Comparison of ENCODE assay signal across 25 cellular contexts in the genomic region with DNA sequence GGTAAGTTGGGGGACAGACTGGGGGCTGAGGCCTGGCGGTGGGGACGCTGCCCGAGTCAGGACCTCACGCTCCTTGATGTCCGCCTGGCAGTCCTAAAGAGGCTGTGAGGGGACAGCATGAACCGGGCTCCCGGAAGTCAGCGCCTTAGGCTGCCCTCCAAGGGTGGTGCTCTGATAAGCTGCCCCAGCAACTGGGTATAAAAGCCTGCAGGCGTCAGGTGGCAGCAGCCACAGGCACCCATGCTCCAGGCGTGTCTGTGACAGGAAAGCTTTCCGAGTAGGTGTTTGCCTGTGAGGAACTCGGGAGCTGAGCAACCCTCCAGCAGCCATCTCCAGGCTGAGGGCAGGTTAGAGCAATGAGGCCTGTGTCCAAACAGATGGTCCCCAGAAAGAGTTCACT.
"Had no signal": no experiment of that assay in that cellular context is flagged by ENCODE, and none has a peak within 500 bp of the region (broad histone marks: within the 10 kb centered on the region; RNA-seq: fewer than 3 reads in every experiment).

No MANE protein-coding gene starts in this region.

- H3K4me3 Mint-ChIP-seq: activated CD4-positive, alpha-beta memory T cell treated with anti-CD3 and anti-CD28 coated beads for 36 hours; activated naive CD4-positive, alpha-beta T cell treated with anti-CD3 and anti-CD28 coated beads, Interleukin-2, amount 10 ng/mL, durations not matched to agents 7 days and 5 days; activated naive CD8-positive, alpha-beta T cell treated with anti-CD3 and anti-CD28 coated beads, Interleukin-2, amount 10 ng/mL, durations not matched to agents 7 days and 5 days; activated T-cell treated with anti-CD3 and anti-CD28 coated beads, Interleukin-2, amount 50 U/mL, for 24 hours; brain; natural killer cell treated with Interleukin-12 subunit alpha and Interleukin-12 subunit beta and Interleukin-15 and Interleukin-18, amount 100 ng/mL, for 72 hours; stimulated activated naive CD8-positive, alpha-beta T cell treated with anti-CD3 and anti-CD28 coated beads, Interleukin-15, Interleukin-2, amounts not matched to agents 100 ng/mL and 50 ng/mL, for 24 hours; T-cell; type B pancreatic cell had no signal

- H3K36me3 Mint-ChIP-seq: activated CD4-positive, alpha-beta memory T cell treated with anti-CD3 and anti-CD28 coated beads for 36 hours; activated naive CD4-positive, alpha-beta T cell treated with anti-CD3 and anti-CD28 coated beads, Interleukin-2, amount 10 ng/mL, durations not matched to agents 7 days and 5 days; activated naive CD8-positive, alpha-beta T cell treated with anti-CD3 and anti-CD28 coated beads, Interleukin-2, amount 10 ng/mL, durations not matched to agents 7 days and 5 days had no signal

- H3K9me3 Mint-ChIP-seq: activated CD4-positive, alpha-beta memory T cell treated with anti-CD3 and anti-CD28 coated beads for 36 hours; activated naive CD4-positive, alpha-beta T cell treated with anti-CD3 and anti-CD28 coated beads, Interleukin-2, amount 10 ng/mL, durations not matched to agents 7 days and 5 days; activated naive CD8-positive, alpha-beta T cell treated with anti-CD3 and anti-CD28 coated beads, Interleukin-2, amount 10 ng/mL, durations not matched to agents 7 days and 5 days; activated T-cell treated with anti-CD3 and anti-CD28 coated beads, Interleukin-2, amount 50 U/mL, for 24 hours; natural killer cell treated with Interleukin-12 subunit alpha and Interleukin-12 subunit beta and Interleukin-15 and Interleukin-18, amount 100 ng/mL, for 72 hours; stimulated activated naive CD8-positive, alpha-beta T cell treated with anti-CD3 and anti-CD28 coated beads, Interleukin-15, Interleukin-2, amounts not matched to agents 100 ng/mL and 50 ng/mL, for 24 hours; T-cell; type B pancreatic cell had no signal

- H3K27me3 Mint-ChIP-seq: activated CD4-positive, alpha-beta memory T cell treated with anti-CD3 and anti-CD28 coated beads for 36 hours; activated naive CD4-positive, alpha-beta T cell treated with anti-CD3 and anti-CD28 coated beads, Interleukin-2, amount 10 ng/mL, durations not matched to agents 7 days and 5 days; activated naive CD8-positive, alpha-beta T cell treated with anti-CD3 and anti-CD28 coated beads, Interleukin-2, amount 10 ng/mL, durations not matched to agents 7 days and 5 days; activated T-cell treated with anti-CD3 and anti-CD28 coated beads, Interleukin-2, amount 50 U/mL, for 24 hours; brain; natural killer cell treated with Interleukin-12 subunit alpha and Interleukin-12 subunit beta and Interleukin-15 and Interleukin-18, amount 100 ng/mL, for 72 hours; stimulated activated naive CD8-positive, alpha-beta T cell treated with anti-CD3 and anti-CD28 coated beads, Interleukin-15, Interleukin-2, amounts not matched to agents 100 ng/mL and 50 ng/mL, for 24 hours; T-cell; type B pancreatic cell had no signal

- H3K4me1 Mint-ChIP-seq: activated naive CD4-positive, alpha-beta T cell treated with anti-CD3 and anti-CD28 coated beads, Interleukin-2, amount 10 ng/mL, durations not matched to agents 7 days and 5 days; activated naive CD8-positive, alpha-beta T cell treated with anti-CD3 and anti-CD28 coated beads, Interleukin-2, amount 10 ng/mL, durations not matched to agents 7 days and 5 days; T-cell had no signal

- DNase-seq: activated CD4-positive, alpha-beta memory T cell treated with anti-CD3 and anti-CD28 coated beads for 36 hours; activated CD4-positive, alpha-beta T cell treated with anti-CD3 and anti-CD28 coated beads for 48 hours; activated CD8-positive, alpha-beta memory T cell treated with anti-CD3 and anti-CD28 coated beads, Interleukin-2, amount 50 U/mL, for 4 hours; activated gamma-delta T cell; activated naive CD4-positive, alpha-beta T cell treated with anti-CD3 and anti-CD28 coated beads, Interleukin-2, amount 10 ng/mL, durations not matched to agents 7 days and 5 days; activated naive CD8-positive, alpha-beta T cell treated with anti-CD3 and anti-CD28 coated beads, Interleukin-2, amount 10 ng/mL, durations not matched to agents 7 days and 5 days; activated T-cell treated with anti-CD3 and anti-CD28 coated beads, Interleukin-2, amount 50 U/mL, for 24 hours; central memory CD4-positive, alpha-beta T cell; dermis blood vessel endothelial cell; effector CD4-positive, alpha-beta T cell; gastrocnemius medialis; glutamatergic neuron; islet precursor cell; left cardiac atrium; mesendoderm; right lobe of liver; stimulated activated CD4-positive, alpha-beta T cell treated with anti-CD3 and anti-CD28 coated beads, Interleukin-12 subunit alpha, Interleukin-12 subunit beta, amount 100 ng/mL, for 4 hours; stimulated activated CD4-positive, alpha-beta T cell treated with anti-CD3 and anti-CD28 coated beads, Interleukin-4, amount 100 ng/mL, for 1 hour; T-cell; uterus had no signal

- ATAC-seq: activated CD4-positive, CD25-positive, alpha-beta regulatory T cell treated with anti-CD3 and anti-CD28 coated beads, Interleukin-2, amount 50 U/mL, for 24 hours; gastrocnemius medialis; left cardiac atrium; right lobe of liver; T-cell had no signal

- H3K27ac Mint-ChIP-seq: activated CD4-positive, alpha-beta memory T cell treated with anti-CD3 and anti-CD28 coated beads for 36 hours; activated naive CD4-positive, alpha-beta T cell treated with anti-CD3 and anti-CD28 coated beads, Interleukin-2, amount 10 ng/mL, durations not matched to agents 7 days and 5 days; activated naive CD8-positive, alpha-beta T cell treated with anti-CD3 and anti-CD28 coated beads, Interleukin-2, amount 10 ng/mL, durations not matched to agents 7 days and 5 days; activated T-cell treated with anti-CD3 and anti-CD28 coated beads, Interleukin-2, amount 50 U/mL, for 24 hours; brain; stimulated activated naive CD8-positive, alpha-beta T cell treated with anti-CD3 and anti-CD28 coated beads, Interleukin-15, Interleukin-2, amounts not matched to agents 100 ng/mL and 50 ng/mL, for 24 hours; T-cell; type B pancreatic cell had no signal
